In genomic region chr1:10105484-10105883, GRCh38 we compare ENCODE assay signal across 20 cellular contexts.
DNase-seq lines count a peak whose midpoint lies in the region; ATAC-seq and TF ChIP-seq lines count a peak whose summit lies in the region.
"Had no signal": no experiment of that assay in that cellular context is flagged by ENCODE, and none has a peak within 500 bp of the region (broad histone marks: within the 10 kb centered on the region; RNA-seq: fewer than 3 reads in every experiment).

No MANE protein-coding gene starts in this region.

- intact Hi-C loops in heart right ventricle (cut with DNase I) (loop anchor here in 5 of 10 donors (5.0 to 10.0 kb wide), 4 partner anchors 38 to 73 kb away; partner anchors contain the start of gene UBE4B (in 4 of the 5)), psoas muscle (cut with DNase I) (no loop called here)

- ATAC-seq in heart right ventricle (peak; percentile 40 to 81 (median 68)), psoas muscle (peak; percentile 27 to 80 (median 77)), SK-N-SH treated with all-trans-retinoic acid at 6 μM for 48 hours (no peak)
- ATAC-seq: activated naive CD8-positive, alpha-beta T cell treated with anti-CD3 and anti-CD28 coated beads, Interleukin-2, amount 50 U/mL, for 24 hours; CD8-positive, alpha-beta T cell; HCT116; HepG2 had no signal

- WGBS in heart right ventricle, 2 donors, result 41 to 60% methylated on average over 4 of the region's 4 CpGs
- WGBS in psoas muscle, 3 donors, result 41 to 52% (median 50%) methylated on average over 4 of the region's 4 CpGs

- no peaks in the 10 kb centered on the region for H3K9me3 ChIP-seq in heart right ventricle
- no peaks in the 10 kb centered on the region for H3K9me3 ChIP-seq in psoas muscle

- peaks cover 0 to 36% (median 13%) of the 10 kb centered on the region in 9 donors for H3K4me1 ChIP-seq in heart right ventricle
- peaks cover 21% of the 10 kb centered on the region for H3K4me1 ChIP-seq in psoas muscle

- DNase-seq in HT-29 (ENCODE audit: low spot score), result peak; percentile 38
- peak; percentile 26 for DNase-seq in cerebellum (ENCODE audit: low spot score)
- peak in 1 of 2 donors; percentile 59 for DNase-seq in heart right ventricle
- peak; percentile 21 to 65 for DNase-seq in psoas muscle
- no peak for DNase-seq in activated T-cell treated with anti-CD3 and anti-CD28 coated beads, Interleukin-2, amount 50 U/mL, for 48 hours
- DNase-seq in NCI-H82 (lab: John Stamatoyannopoulos, UW), result no peak
- no peak for DNase-seq in NCI-H146 (lab: John Stamatoyannopoulos, UW)
- DNase-seq: activated CD4-positive, alpha-beta T cell treated with anti-CD3 and anti-CD28 coated beads for 1 hour; activated effector memory CD4-positive, alpha-beta T cell treated with Interleukin-2 at 50 U/mL for 16 hours; activated naive CD8-positive, alpha-beta T cell treated with anti-CD3 and anti-CD28 coated beads, Interleukin-2, amount 50 U/mL, for 24 hours; CD8-positive, alpha-beta T cell; DMS79; kidney glomerular epithelial cell; NCI-H1694; NCI-H226; retina; T1000 had no signal

- TF ChIP-seq CTCF in heart right ventricle (IDR thresholded peaks at IDR 0.05), result no peak
- TF ChIP-seq CTCF in psoas muscle (IDR thresholded peaks at IDR 0.05), result no peak

- H3K27me3 ChIP-seq in heart right ventricle (no peaks in the 10 kb centered on the region), psoas muscle (ENCODE audit: insufficient read depth in 3 of 3, low read length in 2 of 3) (no peaks in the 10 kb centered on the region)

- H3K36me3 ChIP-seq in heart right ventricle, result peaks cover 0 to 100% (median 31%) of the 10 kb centered on the region in 9 donors
- H3K36me3 ChIP-seq in psoas muscle (ENCODE audit: insufficient read depth in 1 of 2, low read depth in 1 of 2), result peaks cover 9 to 73% of the 10 kb centered on the region in 2 donors

- H3K27ac ChIP-seq in heart right ventricle (peak overlapping the region in 7 of 10 donors; percentile 16 to 53 (median 34)), psoas muscle (no peak overlapping the region)

- no peak overlapping the region for H3K4me3 ChIP-seq in heart right ventricle
- H3K4me3 ChIP-seq in psoas muscle, result no peak overlapping the region

TF ChIP-seq in SK-N-SH treated with all-trans-retinoic acid at 6 μM for 48 hours, 23 proteins besides CTCF, POLR2A, EP300 and RAD21:
- TF ChIP-seq ZNF565 (CRISPR knock-in tag; conservative IDR thresholded peaks at IDR 0.05; ENCODE audit: low read depth), result no peak
- TF ChIP-seq PATZ1 (CRISPR knock-in tag; IDR thresholded peaks at IDR 0.05; ENCODE audit: borderline replicate concordance), result no peak
- no peak for TF ChIP-seq ZFP30 (CRISPR knock-in tag; IDR thresholded peaks at IDR 0.05)
- TF ChIP-seq POU6F1 (CRISPR knock-in tag; IDR thresholded peaks at IDR 0.05; ENCODE audit: borderline replicate concordance, low read depth), result no peak
- TF ChIP-seq TCF4 (CRISPR knock-in tag; IDR thresholded peaks at IDR 0.05; ENCODE audit: borderline replicate concordance), result no peak
- no peak for TF ChIP-seq ZNF70 (CRISPR knock-in tag; IDR thresholded peaks at IDR 0.05)
- no peak for TF ChIP-seq ESRRG (CRISPR knock-in tag; IDR thresholded peaks at IDR 0.05)
- TF ChIP-seq CSRNP3 (CRISPR knock-in tag; IDR thresholded peaks at IDR 0.05), result no peak
- TF ChIP-seq GLIS3 (CRISPR knock-in tag; IDR thresholded peaks at IDR 0.05), result no peak
- TF ChIP-seq ZFP3 (CRISPR knock-in tag; IDR thresholded peaks at IDR 0.05), result no peak
- TF ChIP-seq ARNTL (CRISPR knock-in tag; IDR thresholded peaks at IDR 0.05; ENCODE audit: borderline replicate concordance, low read depth), result no peak
- no peak for TF ChIP-seq ISL1 (CRISPR knock-in tag; IDR thresholded peaks at IDR 0.05)

Comparison
In these comparisons a context has a peak if more than half of its experiments do, and no peak if none do; other contexts are left out.
1. DNase-seq: peak in HT-29 (single experiment), cerebellum (single experiment) and psoas muscle (2 of 2); none in activated T-cell treated with anti-CD3 and anti-CD28 coated beads, Interleukin-2, amount 50 U/mL, for 48 hours (0 of 2), NCI-H82 (single experiment) and NCI-H146 (single experiment).